In genomic region chrX:1592863-1593201, GRCh38 we compare ENCODE assay signal across 8 cellular contexts. TPM values are rescaled to one million over a fixed set of nuclear protein-coding genes. Genes with fewer than 3 reads are reported as not detected.
A peak's percentile ranks its signal among the peaks of the same experiment; 100 is the strongest.
DNase-seq lines count a peak whose midpoint lies in the region; ATAC-seq and TF ChIP-seq lines count a peak whose summit lies in the region.

No MANE protein-coding gene starts in this region.

- 0 out of 2 replicates have a peak overlapping the region, but pooled peaks have one; percentile 58 for H3K27ac ChIP-seq in ACC112 (ENCODE audit: low read depth, low read length)

- DNase-seq in LNCaP clone FGC (ENCODE audit: low read depth): no peak
- peak in 1 of 2 donors; percentile 46 for DNase-seq in cardiac fibroblast (ENCODE audit: low read depth in 2 of 2)
- DNase-seq in medulla oblongata (ENCODE audit: extremely low spot score): no peak
- no peak for DNase-seq in amniotic stem cell (lab: John Stamatoyannopoulos, UW)
- DNase-seq in SHP77 treated with DMSO at 0.1 percent for 48 hours (lab: John Stamatoyannopoulos, UW): no peak

- H3K4me1 ChIP-seq in ACC112 (ENCODE audit: control insufficient read depth, insufficient read depth, low read length, unreplicated experiment) (peaks cover 6% of the 10 kb centered on the region), mononuclear cell (ENCODE audit: insufficient read depth, low read length) (peaks cover 22% of the 10 kb centered on the region)

- H3K9me3 ChIP-seq in mononuclear cell (ENCODE audit: low read depth, low read length): no peaks in the 10 kb centered on the region

- TF ChIP-seq CTCF in LNCaP clone FGC (IDR thresholded peaks at IDR 0.05; ENCODE audit: control insufficient read depth, extremely low read depth, insufficient read depth) (no peak), cardiac fibroblast (IDR thresholded peaks at IDR 0.05; ENCODE audit: low read depth, low read length) (no peak)

- no peak overlapping the region for H2AFZ ChIP-seq in ACC112 (ENCODE audit: low read length, unreplicated experiment)

- peaks cover 56% of the 10 kb centered on the region for H3K79me2 ChIP-seq in ACC112 (ENCODE audit: control insufficient read depth, insufficient read depth, low read length, unreplicated experiment)

- H3K36me3 ChIP-seq in ACC112 (ENCODE audit: insufficient read depth, low read length): peaks cover 38% of the 10 kb centered on the region

- H3K4me3 ChIP-seq in ACC112 (ENCODE audit: low read depth, low read length): peak overlapping the region; percentile 99
- peak overlapping the region; percentile 98 for H3K4me3 ChIP-seq in LNCaP clone FGC (ENCODE audit: low read depth, low read length)
- peak overlapping the region; percentile 92 to 96 for H3K4me3 ChIP-seq in cardiac fibroblast (replicated peaks in 1 of 2; ENCODE audit: low read depth in 2 of 2, low read length in 2 of 2)
- peak overlapping the region; percentile 74 for H3K4me3 ChIP-seq in mononuclear cell (ENCODE audit: low read length)

- H3K27me3 ChIP-seq in ACC112 (ENCODE audit: insufficient read depth, low read length): no peaks in the 10 kb centered on the region
- H3K27me3 ChIP-seq in mononuclear cell (ENCODE audit: insufficient read depth, low read length): no peaks in the 10 kb centered on the region

- ATAC-seq in GM19438 (IDR thresholded peaks at IDR 0.05; ENCODE audit: low read depth, unreplicated experiment): peak; percentile 15

RNA-seq across cellular contexts. Expression of gene AKAP17A, which starts 1.4 kb away (rescaled TPM):
- 73.0 TPM for total RNA-seq in mononuclear cell

RNA-seq across cellular contexts. Expression of gene ASMT, which starts 22.0 kb away (rescaled TPM):
- total RNA-seq in mononuclear cell: 0.73 TPM

RNA-seq across cellular contexts. Expression of gene P2RY8, which starts 55.8 kb away (rescaled TPM):
- total RNA-seq in mononuclear cell: 75.1 TPM
